Comparison of ENCODE assay signal across 13 cellular contexts in the genomic region with DNA sequence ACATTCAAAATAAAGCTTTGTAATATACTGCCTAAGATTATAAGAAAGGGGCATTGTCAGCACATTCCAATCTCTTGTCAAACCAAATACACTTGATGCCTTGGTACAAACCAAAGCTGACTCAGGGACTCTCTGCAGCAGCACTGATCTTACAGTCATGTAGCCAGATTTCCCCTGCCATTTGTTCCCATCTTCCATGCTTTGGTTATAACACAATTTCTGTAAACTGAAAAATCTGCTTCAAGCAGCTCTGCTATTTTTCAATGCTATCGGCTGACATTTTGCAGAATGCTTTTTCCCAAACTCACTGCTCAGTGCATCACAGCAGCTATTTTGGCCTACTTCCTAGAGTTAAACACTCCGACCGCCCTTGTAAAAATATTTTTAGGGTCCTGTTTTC. TPM values are rescaled to one million over a fixed set of nuclear protein-coding genes. Genes with fewer than 3 reads are reported as not detected.
DNase-seq lines count a peak whose midpoint lies in the region; ATAC-seq and TF ChIP-seq lines count a peak whose summit lies in the region.
"Had no signal": no experiment of that assay in that cellular context is flagged by ENCODE, and none has a peak within 500 bp of the region (broad histone marks: within the 10 kb centered on the region; RNA-seq: fewer than 3 reads in every experiment).

No MANE protein-coding gene starts in this region.

- no peak overlapping the region for H3K9ac ChIP-seq in rectal smooth muscle tissue (ENCODE audit: low read length)
- H3K9ac ChIP-seq: KMS-11 had no signal

- 62 to 66% methylated on average over 3 of the region's 3 CpGs for WGBS in body of pancreas, 2 donors

- in situ Hi-C loops in G401 (cut with HindIII; ENCODE audit: low sequenced_read_pairs): no loop called here

- DNase-seq in G401 (ENCODE audit: low spot score) (peak; percentile 24), body of pancreas (peak in 1 of 4 donors; percentile 8), left ventricle myocardium superior (no peak), activated gamma-delta T cell (lab: John Stamatoyannopoulos, UW) (no peak), NCI-H2196 (lab: John Stamatoyannopoulos, UW; ENCODE audit: unreplicated experiment) (no peak)
- DNase-seq in activated CD8-positive, alpha-beta T cell treated with anti-CD3 and anti-CD28 coated beads, Interleukin-2, amount 10 ng/mL, durations not matched to agents 7 days and 5 days: no peak
- DNase-seq: activated T-cell treated with anti-CD3 and anti-CD28 coated beads, Interleukin-2, amount 50 U/mL, for 4 hours; NCI-H526 treated with DMSO at 0.1 percent for 48 hours; T-helper 9 cell had no signal

- CTCF ChIA-PET in activated CD8-positive, alpha-beta T cell treated with anti-CD3 and anti-CD28 coated beads, Interleukin-2, amount 10 ng/mL, durations not matched to agents 7 days and 5 days (lab: Charles Lee): no interaction called here

- H3K4me1 Mint-ChIP-seq in activated CD8-positive, alpha-beta T cell treated with anti-CD3 and anti-CD28 coated beads, Interleukin-2, amount 10 ng/mL, durations not matched to agents 7 days and 5 days (ENCODE audit: low read depth): no peaks in the 10 kb centered on the region

- H3K27me3 Mint-ChIP-seq in activated CD8-positive, alpha-beta T cell treated with anti-CD3 and anti-CD28 coated beads, Interleukin-2, amount 10 ng/mL, durations not matched to agents 7 days and 5 days (ENCODE audit: low read depth): no peaks in the 10 kb centered on the region
- H3K27me3 Mint-ChIP-seq: dendritic cell treated with granulocyte-macrophage colony-stimulating factor and Interleukin-4, amounts not matched to agents 40 ng/mL and 50 ng/mL, for 4 days had no signal

- H3K9me3 ChIP-seq in body of pancreas: no peaks in the 10 kb centered on the region

- H3K27ac Mint-ChIP-seq in activated CD8-positive, alpha-beta T cell treated with anti-CD3 and anti-CD28 coated beads, Interleukin-2, amount 10 ng/mL, durations not matched to agents 7 days and 5 days: no peak overlapping the region
- H3K27ac Mint-ChIP-seq: dendritic cell treated with granulocyte-macrophage colony-stimulating factor and Interleukin-4, amounts not matched to agents 40 ng/mL and 50 ng/mL, for 4 days had no signal

- no peaks in the 10 kb centered on the region for H3K9me3 Mint-ChIP-seq in activated CD8-positive, alpha-beta T cell treated with anti-CD3 and anti-CD28 coated beads, Interleukin-2, amount 10 ng/mL, durations not matched to agents 7 days and 5 days (ENCODE audit: insufficient read depth)
- H3K9me3 Mint-ChIP-seq: activated T-cell treated with anti-CD3 and anti-CD28 coated beads, Interleukin-2, amount 50 U/mL, for 4 hours; dendritic cell treated with granulocyte-macrophage colony-stimulating factor and Interleukin-4, amounts not matched to agents 40 ng/mL and 50 ng/mL, for 4 days had no signal

- peak; percentile 53 for ATAC-seq in body of pancreas
- peak; percentile 77 for ATAC-seq in left ventricle myocardium superior
- ATAC-seq in activated CD8-positive, alpha-beta T cell treated with anti-CD3 and anti-CD28 coated beads, Interleukin-2, amount 10 ng/mL, durations not matched to agents 7 days and 5 days: no peak
- no peak for ATAC-seq in GM21825 (IDR thresholded peaks at IDR 0.05; ENCODE audit: unreplicated experiment)
- ATAC-seq: activated T-cell treated with anti-CD3 and anti-CD28 coated beads, Interleukin-2, amount 50 U/mL, for 4 hours had no signal

- TF ChIP-seq POLR2A in body of pancreas (IDR thresholded peaks at IDR 0.05): no peak

- H3K36me3 Mint-ChIP-seq in activated CD8-positive, alpha-beta T cell treated with anti-CD3 and anti-CD28 coated beads, Interleukin-2, amount 10 ng/mL, durations not matched to agents 7 days and 5 days (ENCODE audit: low read depth): no peaks in the 10 kb centered on the region

- intact Hi-C loops in body of pancreas (cut with DNase I) (no loop called here), left ventricle myocardium superior (cut with micrococcal nuclease) (no loop called here)

- no peak overlapping the region for H3K4me3 Mint-ChIP-seq in activated CD8-positive, alpha-beta T cell treated with anti-CD3 and anti-CD28 coated beads, Interleukin-2, amount 10 ng/mL, durations not matched to agents 7 days and 5 days
- H3K4me3 Mint-ChIP-seq: activated T-cell treated with anti-CD3 and anti-CD28 coated beads, Interleukin-2, amount 50 U/mL, for 4 hours; dendritic cell treated with granulocyte-macrophage colony-stimulating factor and Interleukin-4, amounts not matched to agents 40 ng/mL and 50 ng/mL, for 4 days had no signal

- no peak overlapping the region for H3K27ac ChIP-seq in body of pancreas
- H3K27ac ChIP-seq in rectal smooth muscle tissue (ENCODE audit: low read depth, low read length): peak overlapping the region; percentile 29
- H3K27ac ChIP-seq: KMS-11 had no signal

- H3K36me3 ChIP-seq in body of pancreas (replicated peaks in 1 of 2; ENCODE audit: insufficient read depth in 1 of 2, low read depth in 2 of 2) (no peaks in the 10 kb centered on the region), rectal smooth muscle tissue (ENCODE audit: control insufficient read depth, insufficient read depth, low read length) (no peaks in the 10 kb centered on the region)

- peaks cover 15% of the 10 kb centered on the region for H3K4me1 ChIP-seq in body of pancreas
- H3K4me1 ChIP-seq in rectal smooth muscle tissue (ENCODE audit: control insufficient read depth, insufficient read depth, low read length): peaks cover 37% of the 10 kb centered on the region

- H3K27me3 ChIP-seq in body of pancreas: no peaks in the 10 kb centered on the region
- no peaks in the 10 kb centered on the region for H3K27me3 ChIP-seq in rectal smooth muscle tissue (ENCODE audit: control insufficient read depth, insufficient read depth, low read length)

- POLR2A ChIA-PET in activated CD8-positive, alpha-beta T cell treated with anti-CD3 and anti-CD28 coated beads, Interleukin-2, amount 10 ng/mL, durations not matched to agents 7 days and 5 days (lab: Charles Lee): no interaction called here

- TF ChIP-seq CTCF in body of pancreas (IDR thresholded peaks at IDR 0.05): no peak

- H3K4me3 ChIP-seq in body of pancreas (no peak overlapping the region), rectal smooth muscle tissue (ENCODE audit: low read length) (no peak overlapping the region)

RNA-seq across cellular contexts. Expression of a gene that starts 18.2 kb away (rescaled TPM):
- 0.17 TPM in 1 of 2 replicates, not detected in the other for total RNA-seq in G401 (2014; rRNA removed; shearing (Covaris generic))
- total RNA-seq in body of pancreas (10 to 100 TPM; 16.8 to 24.4 TPM), left ventricle myocardium superior (19.2 TPM)
- under 1 TPM in 1 of 2 experiments, not detected in 1; 0.40 TPM for total RNA-seq in activated CD8-positive, alpha-beta T cell treated with anti-CD3 and anti-CD28 coated beads, Interleukin-2, amount 10 ng/mL, durations not matched to agents 7 days and 5 days

Comparison
In these comparisons a context has a peak if more than half of its experiments do, and no peak if none do; other contexts are left out.
1. ATAC-seq: peak in body of pancreas (single experiment) and left ventricle myocardium superior (single experiment); none in activated CD8-positive, alpha-beta T cell treated with anti-CD3 and anti-CD28 coated beads, Interleukin-2, amount 10 ng/mL, durations not matched to agents 7 days and 5 days (single experiment) and GM21825 (single experiment).
2. RNA of a gene that starts 18.2 kb away (total RNA-seq): 16.8 to 24.4 TPM in body of pancreas and 19.2 TPM in left ventricle myocardium superior (single experiment); 0.40 TPM in activated CD8-positive, alpha-beta T cell treated with anti-CD3 and anti-CD28 coated beads, Interleukin-2, amount 10 ng/mL, durations not matched to agents 7 days and 5 days and 0.17 TPM in G401; every median in the first group is over 10 times any median in the second.